Comparison of ENCODE assay signal across 25 cellular contexts in genomic region chr11:72579816-72580647, GRCh38.
DNase-seq lines count a peak whose midpoint lies in the region; ATAC-seq and TF ChIP-seq lines count a peak whose summit lies in the region.
"Had no signal": no experiment of that assay in that cellular context is flagged by ENCODE, and none has a peak within 500 bp of the region (broad histone marks: within the 10 kb centered on the region; RNA-seq: fewer than 3 reads in every experiment).

No MANE protein-coding gene starts in this region.

- H3K9me3 ChIP-seq in OCI-LY7 (ENCODE audit: low read length) (no peaks in the 10 kb centered on the region), sigmoid colon (no peaks in the 10 kb centered on the region)
- H3K9me3 ChIP-seq: mucosa of descending colon had no signal

- no peak overlapping the region for H3K4ac ChIP-seq in mesendoderm (ENCODE audit: low read depth, low read length)

- intact Hi-C loops in OCI-LY7 (cut with micrococcal nuclease; ENCODE audit: unreplicated experiment): loop anchor here (10.0 kb wide), 1 partner anchor 235 kb away; the partner anchor contains the start of gene ATG16L2
- intact Hi-C loops in sigmoid colon (cut with DNase I): loop anchor here (10.0 kb wide), 1 partner anchor 215 kb away; the partner anchor contains the start of gene STARD10

- no peak overlapping the region for H2BK15ac ChIP-seq in mesendoderm (replicated peaks; ENCODE audit: low read depth)

- no peak overlapping the region for H3K27ac ChIP-seq in OCI-LY7 (ENCODE audit: low read depth, low read length, poor library complexity, severe bottlenecking)
- peak overlapping the region; percentile 6 for H3K27ac ChIP-seq in caudate nucleus (ENCODE audit: low read depth, low read length)
- H3K27ac ChIP-seq in sigmoid colon: no peak overlapping the region
- H3K27ac ChIP-seq in mesendoderm (ENCODE audit: low read depth, low read length): no peak overlapping the region
- H3K27ac ChIP-seq: KMS-11 had no signal

- no peak overlapping the region for H2BK120ac ChIP-seq in mesendoderm (ENCODE audit: low read depth, low read length)

- no peaks in the 10 kb centered on the region for H3K9me2 ChIP-seq in OCI-LY7 (ENCODE audit: insufficient read depth, low read length)

- H3K27me3 Mint-ChIP-seq in activated naive CD8-positive, alpha-beta T cell treated with anti-CD3 and anti-CD28 coated beads, Interleukin-2, amount 10 ng/mL, durations not matched to agents 7 days and 5 days: peaks cover 10% of the 10 kb centered on the region
- peaks cover 7% of the 10 kb centered on the region for H3K27me3 Mint-ChIP-seq in activated naive CD8-positive, alpha-beta T cell treated with anti-CD3 and anti-CD28 coated beads for 36 hours

- TF ChIP-seq CTCF in OCI-LY7 (conservative IDR thresholded peaks at IDR 0.05; ENCODE audit: low read length) (no peak), sigmoid colon (IDR thresholded peaks at IDR 0.05) (no peak)

- H3K27me3 ChIP-seq in sigmoid colon (no peaks in the 10 kb centered on the region), mesendoderm (ENCODE audit: insufficient read depth, low read length, poor library complexity) (peaks cover under 1% of the 10 kb centered on the region)
- H3K27me3 ChIP-seq: dorsolateral prefrontal cortex had no signal

- no peak overlapping the region for H4K8ac ChIP-seq in mesendoderm (ENCODE audit: low read depth, low read length)

- POLR2A ChIA-PET in activated naive CD8-positive, alpha-beta T cell treated with anti-CD3 and anti-CD28 coated beads, Interleukin-2, amount 10 ng/mL, durations not matched to agents 7 days and 5 days (lab: Charles Lee): no interaction called here
- POLR2A ChIA-PET in OCI-LY7 (lab: Charles Lee): no interaction called here

- DNase-seq in activated naive CD8-positive, alpha-beta T cell treated with anti-CD3 and anti-CD28 coated beads, Interleukin-2, amount 10 ng/mL, durations not matched to agents 7 days and 5 days: peak; percentile 27
- DNase-seq in activated naive CD8-positive, alpha-beta T cell treated with anti-CD3 and anti-CD28 coated beads for 36 hours: no peak
- DNase-seq in OCI-LY7 (ENCODE audit: low spot score) (peak; percentile 35), caudate nucleus (lab: John Stamatoyannopoulos, UW) (no peak), sigmoid colon (peak; percentile 37), mesendoderm (no peak), EL (no peak)
- DNase-seq: activated CD4-positive, alpha-beta T cell treated with anti-CD3 and anti-CD28 coated beads, Interleukin-2, amount 50 U/mL, for 1 hour; activated CD8-positive, alpha-beta memory T cell treated with anti-CD3 and anti-CD28 coated beads, Interleukin-2, amount 50 U/mL, for 48 hours; activated naive CD4-positive, alpha-beta T cell; amygdala; CD4-positive, CD25-positive, alpha-beta regulatory T cell; DMS 273 treated with DMSO at 0.1 percent for 48 hours; GF-D8; immature natural killer cell; mucosa of descending colon; NCI-H1694 treated with DMSO at 0.1 percent for 48 hours; NCI-H69; SHP77 treated with DMSO at 0.1 percent for 48 hours; T-cell had no signal

- no peak for TF ChIP-seq EP300 in sigmoid colon (IDR thresholded peaks at IDR 0.05)

- CTCF ChIA-PET in OCI-LY7 (lab: Charles Lee; ENCODE audit: unreplicated experiment): interaction anchor here (0.6 kb wide), 1 partner anchor 100 kb away, joined by 4 read pairs; no protein-coding TSS in a partner anchor

- H3K27ac Mint-ChIP-seq in activated naive CD8-positive, alpha-beta T cell treated with anti-CD3 and anti-CD28 coated beads, Interleukin-2, amount 10 ng/mL, durations not matched to agents 7 days and 5 days: no peak overlapping the region
- H3K27ac Mint-ChIP-seq in activated naive CD8-positive, alpha-beta T cell treated with anti-CD3 and anti-CD28 coated beads for 36 hours: no peak overlapping the region
- H3K27ac Mint-ChIP-seq: CD4-positive, CD25-positive, alpha-beta regulatory T cell; progenitor cell of endocrine pancreas; T-cell had no signal

- H3K36me3 ChIP-seq in OCI-LY7 (ENCODE audit: insufficient read depth, low read length): no peaks in the 10 kb centered on the region
- peaks cover 0 to 86% (median 45%) of the 10 kb centered on the region in 4 donors for H3K36me3 ChIP-seq in sigmoid colon
- no peaks in the 10 kb centered on the region for H3K36me3 ChIP-seq in mesendoderm (ENCODE audit: control insufficient read depth, insufficient read depth, low read length)

- no peak overlapping the region for H3K23ac ChIP-seq in mesendoderm (ENCODE audit: low read length)

- no peak overlapping the region for H3K4me3 Mint-ChIP-seq in activated naive CD8-positive, alpha-beta T cell treated with anti-CD3 and anti-CD28 coated beads, Interleukin-2, amount 10 ng/mL, durations not matched to agents 7 days and 5 days
- no peak overlapping the region for H3K4me3 Mint-ChIP-seq in activated naive CD8-positive, alpha-beta T cell treated with anti-CD3 and anti-CD28 coated beads for 36 hours
- H3K4me3 Mint-ChIP-seq: CD4-positive, CD25-positive, alpha-beta regulatory T cell; immature natural killer cell; neural crest cell; T-cell had no signal

- H3K56ac ChIP-seq in mesendoderm (ENCODE audit: low read length): no peak overlapping the region

- peaks cover 4% of the 10 kb centered on the region for H3K4me1 Mint-ChIP-seq in activated naive CD8-positive, alpha-beta T cell treated with anti-CD3 and anti-CD28 coated beads, Interleukin-2, amount 10 ng/mL, durations not matched to agents 7 days and 5 days
- H3K4me1 Mint-ChIP-seq in activated naive CD8-positive, alpha-beta T cell treated with anti-CD3 and anti-CD28 coated beads for 36 hours: peaks cover 6% of the 10 kb centered on the region

- H3K4me1 ChIP-seq in OCI-LY7 (ENCODE audit: insufficient read depth, low read length, poor library complexity, severe bottlenecking) (peaks cover 15% of the 10 kb centered on the region), sigmoid colon (peaks cover 0 to 7% (median 0%) of the 10 kb centered on the region in 4 donors), mesendoderm (ENCODE audit: control insufficient read depth, low read depth, low read length) (no peaks in the 10 kb centered on the region)

- no peaks in the 10 kb centered on the region for H4K20me1 ChIP-seq in OCI-LY7 (ENCODE audit: insufficient read depth, low read length)

- H3K4me2 ChIP-seq in OCI-LY7 (ENCODE audit: low read length) (0 out of 2 replicates have a peak overlapping the region, but pooled peaks have one; percentile 29), mesendoderm (ENCODE audit: low read length) (no peak overlapping the region)
- H3K4me2 ChIP-seq: KMS-11 had no signal

- WGBS in sigmoid colon, 2 donors: 47 to 76% methylated on average over 10 of the region's 10 CpGs
- no CpG with 5 or more reads among the region's 10 CpGs for WGBS in mesendoderm (ENCODE audit: extremely low coverage, insufficient coverage, low lambda C conversion rate)

- no peak overlapping the region for H2BK5ac ChIP-seq in mesendoderm (ENCODE audit: low read length)

- H3K79me1 ChIP-seq in mesendoderm (ENCODE audit: low read length): no peaks in the 10 kb centered on the region

- no peaks in the 10 kb centered on the region for H3K36me3 Mint-ChIP-seq in activated naive CD8-positive, alpha-beta T cell treated with anti-CD3 and anti-CD28 coated beads, Interleukin-2, amount 10 ng/mL, durations not matched to agents 7 days and 5 days
- H3K36me3 Mint-ChIP-seq in activated naive CD8-positive, alpha-beta T cell treated with anti-CD3 and anti-CD28 coated beads for 36 hours: no peaks in the 10 kb centered on the region
- H3K36me3 Mint-ChIP-seq: CD4-positive, CD25-positive, alpha-beta regulatory T cell; immature natural killer cell; T-cell had no signal

- TF ChIP-seq POLR2A in sigmoid colon (IDR thresholded peaks at IDR 0.05): no peak

- no TSS peak for BruUV-seq in OCI-LY7 (replicated peaks; lab: Mats Ljungman, UMichigan)

- H2AK5ac ChIP-seq in mesendoderm (ENCODE audit: low read length): no peak overlapping the region

- H3K18ac ChIP-seq in mesendoderm (ENCODE audit: low read length): no peak overlapping the region

- H4K5ac ChIP-seq in mesendoderm (ENCODE audit: low read length): no peak overlapping the region

- H3K9ac ChIP-seq in mesendoderm (ENCODE audit: low read length): no peak overlapping the region
- H3K9ac ChIP-seq: KMS-11 had no signal

- H3K79me2 ChIP-seq in OCI-LY7 (ENCODE audit: insufficient read depth, low read depth, low read length): no peaks in the 10 kb centered on the region
- no peaks in the 10 kb centered on the region for H3K79me2 ChIP-seq in mesendoderm (ENCODE audit: control insufficient read depth, insufficient read depth, low read length)

- H3K4me3 ChIP-seq in OCI-LY7 (ENCODE audit: low read depth, low read length, poor library complexity, severe bottlenecking) (no peak overlapping the region), sigmoid colon (no peak overlapping the region), mesendoderm (ENCODE audit: low read length) (no peak overlapping the region)
- H3K4me3 ChIP-seq: dorsolateral prefrontal cortex, mucosa of descending colon had no signal

- no peak for ATAC-seq in activated naive CD8-positive, alpha-beta T cell treated with anti-CD3 and anti-CD28 coated beads, Interleukin-2, amount 10 ng/mL, durations not matched to agents 7 days and 5 days (ENCODE audit: low read depth)
- no peak for ATAC-seq in GM19455 (IDR thresholded peaks at IDR 0.05; ENCODE audit: unreplicated experiment)
- ATAC-seq: mucosa of descending colon, T-cell had no signal

- H2AFZ ChIP-seq in OCI-LY7 (ENCODE audit: low read length): peak overlapping the region; percentile 11; the same call in 1 of the 2 replicates

- H3K9me3 Mint-ChIP-seq in activated naive CD8-positive, alpha-beta T cell treated with anti-CD3 and anti-CD28 coated beads, Interleukin-2, amount 10 ng/mL, durations not matched to agents 7 days and 5 days: no peaks in the 10 kb centered on the region
- H3K9me3 Mint-ChIP-seq in activated naive CD8-positive, alpha-beta T cell treated with anti-CD3 and anti-CD28 coated beads for 36 hours: no peaks in the 10 kb centered on the region
- H3K9me3 Mint-ChIP-seq: immature natural killer cell, neural crest cell, T-cell had no signal

Comparison
In these comparisons a context has a peak if more than half of its experiments do, and no peak if none do; other contexts are left out.
1. DNase-seq: peak in activated naive CD8-positive, alpha-beta T cell treated with anti-CD3 and anti-CD28 coated beads, Interleukin-2, amount 10 ng/mL, durations not matched to agents 7 days and 5 days (single experiment), OCI-LY7 (single experiment) and sigmoid colon (single experiment); none in activated naive CD8-positive, alpha-beta T cell treated with anti-CD3 and anti-CD28 coated beads for 36 hours (single experiment), caudate nucleus (0 of 61), mesendoderm (single experiment) and EL (single experiment).